Comparison of ENCODE assay signal across 31 cellular contexts in genomic region chr14:61593330-61593729, GRCh38.
DNase-seq lines count a peak whose midpoint lies in the region; ATAC-seq and TF ChIP-seq lines count a peak whose summit lies in the region.
"Had no signal": no experiment of that assay in that cellular context is flagged by ENCODE, and none has a peak within 500 bp of the region (broad histone marks: within the 10 kb centered on the region; RNA-seq: fewer than 3 reads in every experiment).

No MANE protein-coding gene starts in this region.

- no TSS peak for BruUV-seq in MCF 10A (replicated peaks; lab: Mats Ljungman, UMichigan)
- no TSS peak for BruUV-seq in mammary epithelial cell (replicated peaks; lab: Mats Ljungman, UMichigan)

- no peaks in the 10 kb centered on the region for H3K36me3 ChIP-seq in mammary epithelial cell (ENCODE audit: insufficient read depth, low read length)
- H3K36me3 ChIP-seq: breast epithelium, right lobe of liver had no signal

- in situ Hi-C loops in mammary epithelial cell (cut with MboI; ENCODE audit: low sequenced_read_pairs in 2 of 2), result no loop called here

- H3K4me3 ChIP-seq in mammary epithelial cell (replicated peaks in 1 of 3; ENCODE audit: insufficient read depth in 1 of 3, low read depth in 2 of 3, low read length in 3 of 3), result no peak overlapping the region
- H3K4me3 ChIP-seq: breast epithelium, GM12878, right lobe of liver, SK-N-MC had no signal

- H3K9me3 Mint-ChIP-seq in MCF 10A (ENCODE audit: unreplicated experiment), result no peaks in the 10 kb centered on the region
- no peaks in the 10 kb centered on the region for H3K9me3 Mint-ChIP-seq in activated T-helper 17 cell treated with anti-CD3 and anti-CD28 coated beads, Interleukin-2, amount 50 U/mL, for 72 hours
- H3K9me3 Mint-ChIP-seq in stimulated activated naive B cell treated with anti-CD40 and anti-IgM and Interleukin-4, amounts not matched to agents 10 μg/mL and 1 μg/mL and 100 μg/mL, for 72 hours, result no peaks in the 10 kb centered on the region
- H3K9me3 Mint-ChIP-seq: CD8-positive, alpha-beta memory T cell had no signal

- no peak overlapping the region for H3K27ac ChIP-seq in mammary epithelial cell (ENCODE audit: insufficient read depth, low read depth, low read length)
- H3K27ac ChIP-seq: breast epithelium, HL-60, KMS-11, right lobe of liver, SK-N-MC had no signal

- DNase-seq in MCF 10A (ENCODE audit: unreplicated experiment) (peak; percentile 13), mammary epithelial cell (no peak), fibroblast of gingiva (ENCODE audit: low read depth) (peak; percentile 64), occipital lobe (lab: John Stamatoyannopoulos, UW) (no peak), cerebellar cortex (ENCODE audit: low spot score) (no peak), kidney glomerular epithelial cell (lab: John Stamatoyannopoulos, UW) (no peak)
- DNase-seq in stimulated activated naive B cell treated with anti-CD40 and anti-IgM and Interleukin-4, amounts not matched to agents 10 μg/mL and 1 μg/mL and 100 μg/mL, for 72 hours, result no peak
- DNase-seq: activated CD8-positive, alpha-beta T cell treated with anti-CD3 and anti-CD28 coated beads for 36 hours; activated effector memory CD4-positive, alpha-beta T cell treated with anti-CD3 and anti-CD28 coated beads, Interleukin-2, amount 50 U/mL, for 16 hours; amygdala; CD8-positive, alpha-beta memory T cell; effector CD4-positive, alpha-beta T cell; EL; immature natural killer cell; MM.1S; NCI-H1930; NCI-H524 treated with DMSO at 0.1 percent for 48 hours; OCI-M1; right lobe of liver; stimulated activated CD4-positive, alpha-beta T cell treated with anti-CD3 and anti-CD28 coated beads, Interleukin-12 subunit alpha, Interleukin-12 subunit beta, amount 100 ng/mL, for 4 hours; stimulated activated CD4-positive, alpha-beta T cell treated with anti-CD3 and anti-CD28 coated beads, Interleukin-2, amount 100 ng/mL, for 48 hours; T-helper 2 cell had no signal

- no peaks in the 10 kb centered on the region for H3K79me2 ChIP-seq in mammary epithelial cell (ENCODE audit: insufficient read depth, low read length)

- no peak overlapping the region for H3K9ac ChIP-seq in mammary epithelial cell (ENCODE audit: insufficient read depth, low read length)
- H3K9ac ChIP-seq: KMS-11 had no signal

- POLR2A ChIA-PET in MCF 10A (lab: Yijun Ruan, JAX), result interaction anchor here (1.2 kb wide), 2 partner anchors 21 to 55 kb away, joined by 3 read pairs; no protein-coding TSS in a partner anchor

- H3K27ac Mint-ChIP-seq in MCF 10A (ENCODE audit: low read depth, unreplicated experiment), result no peak overlapping the region
- H3K27ac Mint-ChIP-seq in activated T-helper 17 cell treated with anti-CD3 and anti-CD28 coated beads, Interleukin-2, amount 50 U/mL, for 72 hours, result peak overlapping the region; percentile 94
- H3K27ac Mint-ChIP-seq in stimulated activated naive B cell treated with anti-CD40 and anti-IgM and Interleukin-4, amounts not matched to agents 10 μg/mL and 1 μg/mL and 100 μg/mL, for 72 hours, result peak overlapping the region; percentile 68
- H3K27ac Mint-ChIP-seq: memory B cell, progenitor cell of endocrine pancreas, type B pancreatic cell had no signal

- peaks cover 30% of the 10 kb centered on the region for H3K4me1 Mint-ChIP-seq in MCF 10A (ENCODE audit: insufficient read depth, unreplicated experiment)
- H3K4me1 Mint-ChIP-seq in activated T-helper 17 cell treated with anti-CD3 and anti-CD28 coated beads, Interleukin-2, amount 50 U/mL, for 72 hours, result peaks cover 40% of the 10 kb centered on the region
- peaks cover 40 to 73% of the 10 kb centered on the region in 2 donors for H3K4me1 Mint-ChIP-seq in stimulated activated naive B cell treated with anti-CD40 and anti-IgM and Interleukin-4, amounts not matched to agents 10 μg/mL and 1 μg/mL and 100 μg/mL, for 72 hours

- CTCF ChIA-PET in MCF 10A (lab: Yijun Ruan, JAX), result no interaction called here
- CTCF ChIA-PET in mammary epithelial cell (lab: Charles Lee; ENCODE audit: low non-redundant PET), result no interaction called here

- 100% methylated on average over 3 of the region's 3 CpGs for WGBS in mammary epithelial cell (ENCODE audit: low coverage, missing lambda C conversion rate)

- no peak overlapping the region for H2AFZ ChIP-seq in mammary epithelial cell (ENCODE audit: low read depth, low read length)

- no peaks in the 10 kb centered on the region for H3K36me3 Mint-ChIP-seq in MCF 10A (ENCODE audit: insufficient read depth, unreplicated experiment)
- peaks cover 6% of the 10 kb centered on the region for H3K36me3 Mint-ChIP-seq in activated T-helper 17 cell treated with anti-CD3 and anti-CD28 coated beads, Interleukin-2, amount 50 U/mL, for 72 hours (ENCODE audit: low read depth)
- no peaks in the 10 kb centered on the region for H3K36me3 Mint-ChIP-seq in stimulated activated naive B cell treated with anti-CD40 and anti-IgM and Interleukin-4, amounts not matched to agents 10 μg/mL and 1 μg/mL and 100 μg/mL, for 72 hours
- H3K36me3 Mint-ChIP-seq: immature natural killer cell, memory B cell had no signal

- no peaks in the 10 kb centered on the region for H3K27me3 ChIP-seq in mammary epithelial cell (ENCODE audit: insufficient read depth, low read length)
- H3K27me3 ChIP-seq: breast epithelium, right lobe of liver had no signal

- ATAC-seq in activated T-helper 17 cell treated with anti-CD3 and anti-CD28 coated beads, Interleukin-2, amount 50 U/mL, for 72 hours (replicated peaks), result no peak
- ATAC-seq in stimulated activated naive B cell treated with anti-CD40 and anti-IgM and Interleukin-4, amounts not matched to agents 10 μg/mL and 1 μg/mL and 100 μg/mL, for 72 hours (replicated peaks), result no peak
- ATAC-seq: right lobe of liver had no signal

- intact Hi-C loops in MCF 10A (cut with micrococcal nuclease) (no loop called here), mammary epithelial cell (cut with micrococcal nuclease) (no loop called here)

- no peak overlapping the region for H3K4me2 ChIP-seq in mammary epithelial cell (ENCODE audit: insufficient read depth, low read depth, low read length)
- H3K4me2 ChIP-seq: KMS-11 had no signal

- H3K9me3 ChIP-seq in mammary epithelial cell (replicated peaks; ENCODE audit: insufficient read depth, low read length), result no peaks in the 10 kb centered on the region
- H3K9me3 ChIP-seq: breast epithelium, right lobe of liver had no signal

- H3K27me3 Mint-ChIP-seq in MCF 10A (ENCODE audit: insufficient read depth, unreplicated experiment), result no peaks in the 10 kb centered on the region
- no peaks in the 10 kb centered on the region for H3K27me3 Mint-ChIP-seq in activated T-helper 17 cell treated with anti-CD3 and anti-CD28 coated beads, Interleukin-2, amount 50 U/mL, for 72 hours
- no peaks in the 10 kb centered on the region for H3K27me3 Mint-ChIP-seq in stimulated activated naive B cell treated with anti-CD40 and anti-IgM and Interleukin-4, amounts not matched to agents 10 μg/mL and 1 μg/mL and 100 μg/mL, for 72 hours
- H3K27me3 Mint-ChIP-seq: activated CD8-positive, alpha-beta T cell treated with anti-CD3 and anti-CD28 coated beads for 36 hours; CD8-positive, alpha-beta memory T cell; memory B cell; progenitor cell of endocrine pancreas had no signal

- no peak overlapping the region for H3K4me3 Mint-ChIP-seq in MCF 10A (ENCODE audit: unreplicated experiment)
- peak overlapping the region; percentile 44 for H3K4me3 Mint-ChIP-seq in activated T-helper 17 cell treated with anti-CD3 and anti-CD28 coated beads, Interleukin-2, amount 50 U/mL, for 72 hours
- no peak overlapping the region for H3K4me3 Mint-ChIP-seq in stimulated activated naive B cell treated with anti-CD40 and anti-IgM and Interleukin-4, amounts not matched to agents 10 μg/mL and 1 μg/mL and 100 μg/mL, for 72 hours
- H3K4me3 Mint-ChIP-seq: activated CD8-positive, alpha-beta T cell treated with anti-CD3 and anti-CD28 coated beads for 36 hours; memory B cell; type B pancreatic cell had no signal

- peaks cover 18% of the 10 kb centered on the region for H3K4me1 ChIP-seq in mammary epithelial cell (ENCODE audit: insufficient read depth, low read length)
- H3K4me1 ChIP-seq: breast epithelium had no signal

- dilution Hi-C loops in mammary epithelial cell (cut with HindIII; ENCODE audit: low sequenced_read_pairs), result no loop called here

- TF ChIP-seq CTCF in MCF 10A (IDR thresholded peaks at IDR 0.05; ENCODE audit: unreplicated experiment) (no peak), mammary epithelial cell (conservative IDR thresholded peaks at IDR 0.05 in 1 of 2, IDR thresholded peaks at IDR 0.05 in 1 of 2; ENCODE audit: extremely low read depth in 1 of 2, insufficient read depth in 1 of 2, low read depth in 1 of 2, low read length in 2 of 2) (no peak)

- H4K20me1 ChIP-seq in mammary epithelial cell (ENCODE audit: insufficient read depth, low read length), result no peaks in the 10 kb centered on the region

Comparison
In these comparisons a context has a peak if more than half of its experiments do, and no peak if none do; other contexts are left out.
1. DNase-seq: peak in MCF 10A (single experiment) and fibroblast of gingiva (single experiment); none in mammary epithelial cell (single experiment), stimulated activated naive B cell treated with anti-CD40 and anti-IgM and Interleukin-4, amounts not matched to agents 10 μg/mL and 1 μg/mL and 100 μg/mL, for 72 hours (single experiment), occipital lobe (single experiment), cerebellar cortex (single experiment) and kidney glomerular epithelial cell (single experiment).